37 cellular contexts compared by ENCODE assay signal in the genomic region with DNA sequence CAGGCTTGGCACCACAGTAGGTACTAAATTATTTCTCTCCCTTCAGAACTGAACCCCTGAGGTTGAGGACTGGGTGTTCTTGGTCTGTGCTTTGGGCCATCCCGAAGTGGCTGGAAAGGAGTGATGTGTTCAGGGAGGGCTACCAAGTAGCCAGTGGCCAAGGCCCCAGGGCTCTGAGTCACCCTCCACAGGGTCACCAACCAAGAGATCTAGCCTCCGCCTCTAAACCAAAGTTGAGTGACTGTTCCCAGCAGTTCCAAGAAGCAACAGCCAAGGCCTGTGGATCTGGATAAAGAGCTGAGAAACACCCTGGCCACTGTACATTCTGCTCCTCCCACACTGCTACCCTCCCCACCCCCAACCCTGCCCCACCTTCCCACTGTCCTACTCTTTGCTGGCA. TPM values are rescaled to one million over a fixed set of nuclear protein-coding genes. Genes with fewer than 3 reads are reported as not detected.
DNase-seq lines count a peak whose midpoint lies in the region; ATAC-seq and TF ChIP-seq lines count a peak whose summit lies in the region.
"Had no signal": no experiment of that assay in that cellular context is flagged by ENCODE, and none has a peak within 500 bp of the region (broad histone marks: within the 10 kb centered on the region; RNA-seq: fewer than 3 reads in every experiment).

No MANE protein-coding gene starts in this region.

- in situ Hi-C loops in G401 (cut with HindIII; ENCODE audit: low sequenced_read_pairs), result no loop called here

- ATAC-seq in body of pancreas (peak; percentile 18), mucosa of descending colon (peak; percentile 12)
- no peak for ATAC-seq in activated CD8-positive, alpha-beta T cell treated with anti-CD3 and anti-CD28 coated beads, Interleukin-2, amount 10 ng/mL, durations not matched to agents 7 days and 5 days
- ATAC-seq: activated naive CD4-positive, alpha-beta T cell treated with anti-CD3 and anti-CD28 coated beads, Interleukin-2, amount 50 U/mL, for 72 hours; effector memory CD8-positive, alpha-beta T cell; HCT116; heart left ventricle; lower lobe of right lung; sciatic nerve had no signal

- peaks cover 6% of the 10 kb centered on the region for H3K4me1 ChIP-seq in body of pancreas
- H3K4me1 ChIP-seq in mucosa of descending colon (ENCODE audit: low read depth), result no peaks in the 10 kb centered on the region
- H3K4me1 ChIP-seq: BLaER1, heart left ventricle, lower lobe of right lung, Peyer's patch, prostate gland, stomach had no signal

- no peaks in the 10 kb centered on the region for H3K36me3 ChIP-seq in body of pancreas (replicated peaks in 1 of 2; ENCODE audit: insufficient read depth in 1 of 2, low read depth in 2 of 2)
- no peaks in the 10 kb centered on the region for H3K36me3 ChIP-seq in mucosa of descending colon (ENCODE audit: low read depth)
- H3K36me3 ChIP-seq: BLaER1, heart left ventricle, lower lobe of right lung, MG63, Peyer's patch, prostate gland, stomach had no signal

- no peaks in the 10 kb centered on the region for H3K4me1 Mint-ChIP-seq in activated CD8-positive, alpha-beta T cell treated with anti-CD3 and anti-CD28 coated beads, Interleukin-2, amount 10 ng/mL, durations not matched to agents 7 days and 5 days (ENCODE audit: low read depth)

- H3K4me3 ChIP-seq in body of pancreas (no peak overlapping the region), mucosa of descending colon (no peak overlapping the region)
- H3K4me3 ChIP-seq: BLaER1, heart left ventricle, lower lobe of right lung, MG63, Peyer's patch, prostate gland, stomach had no signal

- CTCF ChIA-PET in activated CD8-positive, alpha-beta T cell treated with anti-CD3 and anti-CD28 coated beads, Interleukin-2, amount 10 ng/mL, durations not matched to agents 7 days and 5 days (lab: Charles Lee), result no interaction called here

- no peak for TF ChIP-seq CTCF in body of pancreas (IDR thresholded peaks at IDR 0.05)
- no peak for TF ChIP-seq CTCF in mucosa of descending colon (IDR thresholded peaks at IDR 0.05)

- no peaks in the 10 kb centered on the region for H3K36me3 Mint-ChIP-seq in activated CD8-positive, alpha-beta T cell treated with anti-CD3 and anti-CD28 coated beads, Interleukin-2, amount 10 ng/mL, durations not matched to agents 7 days and 5 days (ENCODE audit: low read depth)
- H3K36me3 Mint-ChIP-seq: activated naive CD4-positive, alpha-beta T cell treated with anti-CD3 and anti-CD28 coated beads, Interleukin-2, amount 50 U/mL, for 72 hours; natural killer cell had no signal

- peaks cover 20% of the 10 kb centered on the region for H3K27me3 Mint-ChIP-seq in activated CD8-positive, alpha-beta T cell treated with anti-CD3 and anti-CD28 coated beads, Interleukin-2, amount 10 ng/mL, durations not matched to agents 7 days and 5 days (ENCODE audit: low read depth)

- H3K27me3 ChIP-seq in body of pancreas, result no peaks in the 10 kb centered on the region
- H3K27me3 ChIP-seq: BLaER1, Peyer's patch, stomach had no signal

- H3K9me3 Mint-ChIP-seq in activated CD8-positive, alpha-beta T cell treated with anti-CD3 and anti-CD28 coated beads, Interleukin-2, amount 10 ng/mL, durations not matched to agents 7 days and 5 days (ENCODE audit: insufficient read depth), result no peaks in the 10 kb centered on the region
- H3K9me3 Mint-ChIP-seq: central memory CD8-positive, alpha-beta T cell; effector memory CD8-positive, alpha-beta T cell; natural killer cell had no signal

- intact Hi-C loops in body of pancreas (cut with DNase I) (no loop called here), mucosa of descending colon (cut with DNase I, micrococcal nuclease) (no loop called here)

- POLR2A ChIA-PET in activated CD8-positive, alpha-beta T cell treated with anti-CD3 and anti-CD28 coated beads, Interleukin-2, amount 10 ng/mL, durations not matched to agents 7 days and 5 days (lab: Charles Lee), result no interaction called here

- no peak overlapping the region for H3K27ac Mint-ChIP-seq in activated CD8-positive, alpha-beta T cell treated with anti-CD3 and anti-CD28 coated beads, Interleukin-2, amount 10 ng/mL, durations not matched to agents 7 days and 5 days
- H3K27ac Mint-ChIP-seq: activated naive CD4-positive, alpha-beta T cell treated with anti-CD3 and anti-CD28 coated beads, Interleukin-2, amount 50 U/mL, for 72 hours; effector memory CD8-positive, alpha-beta T cell had no signal

- no peak overlapping the region for H3K27ac ChIP-seq in body of pancreas
- H3K27ac ChIP-seq: BLaER1, heart left ventricle, lower lobe of right lung, Peyer's patch, prostate gland, VCaP had no signal

- H3K9me3 ChIP-seq in body of pancreas (no peaks in the 10 kb centered on the region), mucosa of descending colon (no peaks in the 10 kb centered on the region)
- H3K9me3 ChIP-seq: BLaER1, heart left ventricle, lower lobe of right lung, MG63, Peyer's patch, prostate gland, stomach had no signal

- no peak for TF ChIP-seq POLR2A in body of pancreas (IDR thresholded peaks at IDR 0.05)

- DNase-seq in EL (peak; percentile 74), MV-4-11 (lab: John Stamatoyannopoulos, UW) (peak; percentile 7), body of pancreas (no peak), mucosa of descending colon (no peak), G401 (ENCODE audit: low spot score) (no peak), GM03348 (ENCODE audit: low spot score) (no peak)
- no peak for DNase-seq in activated CD8-positive, alpha-beta T cell treated with anti-CD3 and anti-CD28 coated beads, Interleukin-2, amount 10 ng/mL, durations not matched to agents 7 days and 5 days
- DNase-seq: activated CD4-positive, alpha-beta T cell treated with anti-CD3 and anti-CD28 coated beads for 48 hours; activated CD8-positive, alpha-beta memory T cell treated with anti-CD3 and anti-CD28 coated beads for 24 hours; activated effector memory CD4-positive, alpha-beta T cell treated with Interleukin-2 at 50 U/mL for 16 hours; activated T-cell treated with anti-CD3 and anti-CD28 coated beads for 4 hours; DMS153; effector memory CD8-positive, alpha-beta T cell; erythroblast; GDM1; heart left ventricle; KBM-7; kidney; lower lobe of right lung; MG63; natural killer cell; NCI-H1417 treated with DMSO at 0.1 percent for 48 hours; NCI-H2029 treated with DMSO at 0.1 percent for 48 hours; NCI-H524 treated with DMSO at 0.1 percent for 48 hours; nucleus accumbens; Peyer's patch; SIG-M5; stimulated activated CD4-positive, alpha-beta T cell treated with anti-CD3 and anti-CD28 coated beads, Interleukin-2, amount 100 ng/mL, for 48 hours; stomach; T-helper 9 cell had no signal

- H3K4me3 Mint-ChIP-seq in activated CD8-positive, alpha-beta T cell treated with anti-CD3 and anti-CD28 coated beads, Interleukin-2, amount 10 ng/mL, durations not matched to agents 7 days and 5 days, result no peak overlapping the region
- H3K4me3 Mint-ChIP-seq: central memory CD8-positive, alpha-beta T cell; effector memory CD8-positive, alpha-beta T cell; natural killer cell had no signal

- WGBS in body of pancreas, 2 donors, result 100% methylated on average over 2 of the region's 2 CpGs

RNA-seq across cellular contexts. Expression of a gene that starts 35.5 kb away (rescaled TPM):
- total RNA-seq in body of pancreas (1 to 10 TPM; 5.9 to 9.3 TPM), mucosa of descending colon (100 to 1,000 TPM in 1 of 3 donors, 10 to 100 TPM in 2; 45.4 to 312 (median 62.4) TPM)
- total RNA-seq in G401 (2014; rRNA removed; shearing (Covaris generic)), result 0.81 and 3.9 TPM in 2 replicates
- under 1 TPM; 0.16 TPM for total RNA-seq in activated CD8-positive, alpha-beta T cell treated with anti-CD3 and anti-CD28 coated beads, Interleukin-2, amount 10 ng/mL, durations not matched to agents 7 days and 5 days
- total RNA-seq: activated naive CD4-positive, alpha-beta T cell treated with anti-CD3 and anti-CD28 coated beads, Interleukin-2, amount 50 U/mL, for 72 hours had no signal

Comparison
In these comparisons a context has a peak if more than half of its experiments do, and no peak if none do; other contexts are left out.
1. DNase-seq: peak in EL (single experiment) and MV-4-11 (single experiment); none in body of pancreas (0 of 4), mucosa of descending colon (0 of 3), G401 (single experiment), GM03348 (single experiment) and activated CD8-positive, alpha-beta T cell treated with anti-CD3 and anti-CD28 coated beads, Interleukin-2, amount 10 ng/mL, durations not matched to agents 7 days and 5 days (single experiment).